Comparison of ENCODE assay signal across 9 cellular contexts in genomic region chr2:241860184-241861078, GRCh38. TPM values are rescaled to one million over a fixed set of nuclear protein-coding genes. Genes with fewer than 3 reads are reported as not detected.
DNase-seq lines count a peak whose midpoint lies in the region; ATAC-seq and TF ChIP-seq lines count a peak whose summit lies in the region.
"Had no signal": no experiment of that assay in that cellular context is flagged by ENCODE, and none has a peak within 500 bp of the region (broad histone marks: within the 10 kb centered on the region; RNA-seq: fewer than 3 reads in every experiment).

No MANE protein-coding gene starts in this region.

- WGBS in ovary, 3 donors = 88 to 92% (median 90%) methylated on average over 10 of the region's 10 CpGs

- peaks cover 20% of the 10 kb centered on the region for H3K4me1 ChIP-seq in ovary (ENCODE audit: insufficient read depth)

- peak overlapping the region; percentile 16 for H3K4me3 ChIP-seq in ovary

- peaks cover 17% of the 10 kb centered on the region for H3K27me3 Mint-ChIP-seq in chondrocyte (ENCODE audit: low read depth)

- H3K4me3 Mint-ChIP-seq in chondrocyte (ENCODE audit: unreplicated experiment) = no peak overlapping the region
- H3K4me3 Mint-ChIP-seq: neural crest cell had no signal

- no peak for TF ChIP-seq POLR2A in ovary (IDR thresholded peaks at IDR 0.05)

- TF ChIP-seq CTCF in chondrocyte (IDR thresholded peaks at IDR 0.05) = no peak
- no peak for TF ChIP-seq CTCF in ovary (IDR thresholded peaks at IDR 0.05)

- H3K27ac ChIP-seq in ovary = peak overlapping the region; percentile 90 to 97

- intact Hi-C loops in ovary (cut with DNase I) = no loop called here

- DNase-seq in D341Med (ENCODE audit: low spot score) = peak; percentile 30
- DNase-seq in chondrocyte (ENCODE audit: low spot score) = peak; percentile 74
- DNase-seq in ovary = peak in 3 of 5 donors; percentile 30 to 52 (median 37)
- DNase-seq in ACHN = no peak
- no peak for DNase-seq in hippocampal formation (lab: John Stamatoyannopoulos, UW)

- ATAC-seq in HG02885 (IDR thresholded peaks at IDR 0.05; ENCODE audit: poor library complexity, unreplicated experiment) = peak; percentile 5
- no peak for ATAC-seq in HG02571 (IDR thresholded peaks at IDR 0.05; ENCODE audit: unreplicated experiment)
- no peak for ATAC-seq in GM18861 (IDR thresholded peaks at IDR 0.05; ENCODE audit: unreplicated experiment)

- H3K9me3 ChIP-seq in ovary = no peaks in the 10 kb centered on the region

- no peaks in the 10 kb centered on the region for H3K4me1 Mint-ChIP-seq in chondrocyte (ENCODE audit: low read depth)

- H3K9me3 Mint-ChIP-seq in chondrocyte (ENCODE audit: low read depth) = no peaks in the 10 kb centered on the region

- no peak for TF ChIP-seq EP300 in ovary (IDR thresholded peaks at IDR 0.05)

- H3K36me3 ChIP-seq in ovary = no peaks in the 10 kb centered on the region

- in situ Hi-C loops in ACHN (cut with HindIII; ENCODE audit: low pct_ligation_motif_present, low pct_unique_long_range_greater_than_20kb, low sequenced_read_pairs) = no loop called here

- H3K27ac Mint-ChIP-seq in chondrocyte (ENCODE audit: unreplicated experiment) = no peak overlapping the region

- H3K27me3 ChIP-seq in ovary = no peaks in the 10 kb centered on the region

- no peaks in the 10 kb centered on the region for H3K36me3 Mint-ChIP-seq in chondrocyte (ENCODE audit: low read depth)

RNA-seq across cellular contexts. Expression of gene PDCD1, which starts 1.7 kb away (rescaled TPM):
- total RNA-seq in chondrocyte (not detected in 3 replicates), ovary (under 1 TPM in 6 of 7 donors, not detected in 1; 0.13 to 0.57 (median 0.29) TPM)
- polyA plus RNA-seq in ovary = under 1 TPM in 1 of 2 donors, not detected in 1; 0.17 TPM
- total RNA-seq: neural crest cell had no signal

RNA-seq across cellular contexts. Expression of gene RTP5, which starts 9.1 kb away (rescaled TPM):
- total RNA-seq in chondrocyte (not detected in 3 replicates), ovary (under 1 TPM in 1 of 7 donors, not detected in 6; 0.10 TPM)
- not detected for polyA plus RNA-seq in ovary
- total RNA-seq: neural crest cell had no signal

RNA-seq across cellular contexts. Expression of gene NEU4, which starts 51.4 kb away (rescaled TPM):
- total RNA-seq in chondrocyte (0.42 to 1.3 TPM (median 0.85 TPM) in 3 replicates), ovary (1 to 10 TPM in 3 of 7 donors, under 1 TPM in 3, not detected in 1; 0.68 to 7.2 (median 0.96) TPM)
- under 1 TPM in 1 of 2 donors, not detected in 1; 0.23 TPM for polyA plus RNA-seq in ovary

Comparison
In these comparisons a context has a peak if more than half of its experiments do, and no peak if none do; other contexts are left out.
1. DNase-seq: peak in D341Med (single experiment), chondrocyte (single experiment) and ovary (3 of 5); none in ACHN (single experiment) and hippocampal formation (0 of 2).